25 cellular contexts compared by ENCODE assay signal in genomic region chr13:41597348-41598041, GRCh38.
A peak's percentile ranks its signal among the peaks of the same experiment; 100 is the strongest.
DNase-seq lines count a peak whose midpoint lies in the region; ATAC-seq and TF ChIP-seq lines count a peak whose summit lies in the region.
"Had no signal": no experiment of that assay in that cellular context is flagged by ENCODE, and none has a peak within 500 bp of the region (broad histone marks: within the 10 kb centered on the region; RNA-seq: fewer than 3 reads in every experiment).

No MANE protein-coding gene starts in this region.

- no peaks in the 10 kb centered on the region for H3K27me3 ChIP-seq in CD8-positive, alpha-beta memory T cell (ENCODE audit: insufficient read depth, low read length, poor library complexity, severe bottlenecking)

- H3K4me1 Mint-ChIP-seq in CD8-positive, alpha-beta memory T cell = peaks cover 11 to 23% (median 20%) of the 10 kb centered on the region in 3 donors
- peaks cover 34% of the 10 kb centered on the region for H3K4me1 Mint-ChIP-seq in HFFc6 (ENCODE audit: low read depth)
- H3K4me1 Mint-ChIP-seq in mesothelial cell of epicardium = peaks cover 23% of the 10 kb centered on the region
- peaks cover 5 to 16% (median 7%) of the 10 kb centered on the region in 4 donors for H3K4me1 Mint-ChIP-seq in naive thymus-derived CD8-positive, alpha-beta T cell

- peak overlapping the region in 6 of 8 donors; percentile 2 to 94 (median 68) for H3K27ac Mint-ChIP-seq in CD8-positive, alpha-beta memory T cell
- H3K27ac Mint-ChIP-seq in HFFc6 = peak overlapping the region; percentile 56
- peak overlapping the region; percentile 10 for H3K27ac Mint-ChIP-seq in mesothelial cell of epicardium
- peak overlapping the region in 3 of 10 donors; percentile 46 to 70 (median 49) for H3K27ac Mint-ChIP-seq in naive thymus-derived CD8-positive, alpha-beta T cell
- H3K27ac Mint-ChIP-seq: activated CD4-positive, alpha-beta memory T cell treated with anti-CD3 and anti-CD28 coated beads, Interleukin-2, amount 10 ng/mL, durations not matched to agents 7 days and 5 days; activated T-helper 2 cell treated with anti-CD3 and anti-CD28 coated beads, Interferon-gamma antibody, Interleukin-2, Interleukin-4, amounts not matched to agents 10 μg/mL and 5 μg/mL and 100 μg/mL, durations not matched to agents 14 hours and 24 hours and 36 hours; stimulated activated naive CD8-positive, alpha-beta T cell treated with anti-CD3 and anti-CD28 coated beads, Interleukin-15, Interleukin-2, amounts not matched to agents 100 ng/mL and 50 ng/mL, for 24 hours had no signal

- CTCF ChIA-PET in CD8-positive, alpha-beta memory T cell (lab: Charles Lee) = no interaction called here

- no peak overlapping the region for H3K4me3 ChIP-seq in CD8-positive, alpha-beta memory T cell (ENCODE audit: low read length)
- H3K4me3 ChIP-seq in choroid plexus epithelial cell (ENCODE audit: low read depth, low read length) = no peak overlapping the region
- H3K4me3 ChIP-seq: psoas muscle had no signal

- peaks cover 23 to 26% (median 26%) of the 10 kb centered on the region in 3 donors for H3K36me3 Mint-ChIP-seq in CD8-positive, alpha-beta memory T cell
- H3K36me3 Mint-ChIP-seq in HFFc6 (ENCODE audit: low read depth) = peaks cover 20% of the 10 kb centered on the region
- peaks cover 17% of the 10 kb centered on the region for H3K36me3 Mint-ChIP-seq in mesothelial cell of epicardium
- peaks cover 14 to 26% (median 17%) of the 10 kb centered on the region in 3 donors for H3K36me3 Mint-ChIP-seq in naive thymus-derived CD8-positive, alpha-beta T cell

- no peaks in the 10 kb centered on the region for H3K27me3 Mint-ChIP-seq in CD8-positive, alpha-beta memory T cell
- H3K27me3 Mint-ChIP-seq in HFFc6 (ENCODE audit: insufficient read depth) = no peaks in the 10 kb centered on the region; the same call in 1 of the 2 replicates
- H3K27me3 Mint-ChIP-seq in mesothelial cell of epicardium (ENCODE audit: low read depth) = no peaks in the 10 kb centered on the region
- H3K27me3 Mint-ChIP-seq in naive thymus-derived CD8-positive, alpha-beta T cell = no peaks in the 10 kb centered on the region
- H3K27me3 Mint-ChIP-seq: activated CD4-positive, alpha-beta memory T cell treated with anti-CD3 and anti-CD28 coated beads, Interleukin-2, amount 10 ng/mL, durations not matched to agents 7 days and 5 days; activated naive CD8-positive, alpha-beta T cell treated with anti-CD3 and anti-CD28 coated beads, Interleukin-2, amount 10 ng/mL, durations not matched to agents 7 days and 5 days; stimulated activated naive CD8-positive, alpha-beta T cell treated with anti-CD3 and anti-CD28 coated beads, Interleukin-15, Interleukin-2, amounts not matched to agents 100 ng/mL and 50 ng/mL, for 24 hours; T-helper 17 cell had no signal

- H3K4me1 ChIP-seq in CD8-positive, alpha-beta memory T cell (ENCODE audit: insufficient read depth, low read length) = no peaks in the 10 kb centered on the region
- H3K4me1 ChIP-seq: psoas muscle had no signal

- no peak overlapping the region for H3K4me3 Mint-ChIP-seq in CD8-positive, alpha-beta memory T cell
- H3K4me3 Mint-ChIP-seq in HFFc6 = no peak overlapping the region
- H3K4me3 Mint-ChIP-seq in mesothelial cell of epicardium = no peak overlapping the region
- no peak overlapping the region for H3K4me3 Mint-ChIP-seq in naive thymus-derived CD8-positive, alpha-beta T cell
- H3K4me3 Mint-ChIP-seq: activated CD4-positive, alpha-beta memory T cell treated with anti-CD3 and anti-CD28 coated beads, Interleukin-2, amount 10 ng/mL, durations not matched to agents 7 days and 5 days; activated naive CD8-positive, alpha-beta T cell treated with anti-CD3 and anti-CD28 coated beads, Interleukin-2, amount 10 ng/mL, durations not matched to agents 7 days and 5 days; stimulated activated naive CD8-positive, alpha-beta T cell treated with anti-CD3 and anti-CD28 coated beads, Interleukin-15, Interleukin-2, amounts not matched to agents 100 ng/mL and 50 ng/mL, for 24 hours; T-helper 17 cell had no signal

- POLR2A ChIA-PET in CD8-positive, alpha-beta memory T cell (lab: Charles Lee) = no interaction called here
- POLR2A ChIA-PET in naive thymus-derived CD8-positive, alpha-beta T cell (lab: Charles Lee) = no interaction called here

- no peaks in the 10 kb centered on the region for H3K9me3 ChIP-seq in CD8-positive, alpha-beta memory T cell (ENCODE audit: low read length)
- H3K9me3 ChIP-seq: Caco-2, psoas muscle had no signal

- H3K27ac ChIP-seq in CD8-positive, alpha-beta memory T cell (ENCODE audit: low read depth, low read length) = no peak overlapping the region
- H3K27ac ChIP-seq: psoas muscle had no signal

- TF ChIP-seq CTCF in HFFc6 (IDR thresholded peaks at IDR 0.05) (no peak), choroid plexus epithelial cell (conservative IDR thresholded peaks at IDR 0.05; ENCODE audit: low read depth, low read length) (no peak), mesothelial cell of epicardium (IDR thresholded peaks at IDR 0.05; ENCODE audit: unreplicated experiment) (no peak)

- H3K36me3 ChIP-seq in CD8-positive, alpha-beta memory T cell (ENCODE audit: insufficient read depth, low read length) = no peaks in the 10 kb centered on the region

- ATAC-seq in naive thymus-derived CD8-positive, alpha-beta T cell = no peak
- ATAC-seq: left cardiac atrium, SK-N-SH treated with all-trans-retinoic acid at 6 μM for 48 hours, T-helper 17 cell had no signal

- no peak for DNase-seq in CD8-positive, alpha-beta memory T cell
- peak; percentile 30 for DNase-seq in HFFc6
- DNase-seq in choroid plexus epithelial cell (ENCODE audit: low read depth) = peak; percentile 47
- no peak for DNase-seq in mesothelial cell of epicardium (ENCODE audit: low spot score in 2 of 2, unreplicated experiment in 2 of 2)
- DNase-seq in stimulated activated CD4-positive, alpha-beta T cell treated with anti-CD3 and anti-CD28 coated beads, Interleukin-1b, Interleukin-23, amount 100 ng/mL, for 48 hours = no peak
- DNase-seq in naive thymus-derived CD8-positive, alpha-beta T cell = no peak
- DNase-seq in NCI-H524 (lab: John Stamatoyannopoulos, UW) = no peak
- DNase-seq: ACHN; activated CD4-positive, alpha-beta memory T cell treated with anti-CD3 and anti-CD28 coated beads, Interleukin-2, amount 10 ng/mL, durations not matched to agents 7 days and 5 days; activated CD4-positive, CD25-positive, alpha-beta regulatory T cell treated with anti-CD3 and anti-CD28 coated beads, Interleukin-2, amount 50 U/mL, for 72 hours; activated naive CD8-positive, alpha-beta T cell treated with anti-CD3 and anti-CD28 coated beads, Interleukin-2, amount 10 ng/mL, durations not matched to agents 7 days and 5 days; Caco-2; DMS79 treated with DMSO at 0.1 percent for 48 hours; KG1; left cardiac atrium; MV-4-11; NCI-H1436 treated with DMSO at 0.1 percent for 48 hours; NCI-H2107; NCI-H446 treated with DMSO at 0.1 percent for 48 hours; nucleus accumbens; psoas muscle; T-helper 17 cell had no signal

- no peaks in the 10 kb centered on the region for H3K9me3 Mint-ChIP-seq in CD8-positive, alpha-beta memory T cell
- H3K9me3 Mint-ChIP-seq in HFFc6 (no peaks in the 10 kb centered on the region), mesothelial cell of epicardium (no peaks in the 10 kb centered on the region)
- H3K9me3 Mint-ChIP-seq in naive thymus-derived CD8-positive, alpha-beta T cell = no peaks in the 10 kb centered on the region
- H3K9me3 Mint-ChIP-seq: activated CD4-positive, alpha-beta memory T cell treated with anti-CD3 and anti-CD28 coated beads, Interleukin-2, amount 10 ng/mL, durations not matched to agents 7 days and 5 days; activated naive CD8-positive, alpha-beta T cell treated with anti-CD3 and anti-CD28 coated beads, Interleukin-2, amount 10 ng/mL, durations not matched to agents 7 days and 5 days; activated T-helper 2 cell treated with anti-CD3 and anti-CD28 coated beads, Interferon-gamma antibody, Interleukin-2, Interleukin-4, amounts not matched to agents 10 μg/mL and 5 μg/mL and 100 μg/mL, durations not matched to agents 14 hours and 24 hours and 36 hours; stimulated activated naive CD8-positive, alpha-beta T cell treated with anti-CD3 and anti-CD28 coated beads, Interleukin-15, Interleukin-2, amounts not matched to agents 100 ng/mL and 50 ng/mL, for 24 hours had no signal

Comparison
In these comparisons a context has a peak if more than half of its experiments do, and no peak if none do; other contexts are left out.
1. DNase-seq: peak in HFFc6 (single experiment) and choroid plexus epithelial cell (single experiment); none in CD8-positive, alpha-beta memory T cell (0 of 5), mesothelial cell of epicardium (0 of 2), stimulated activated CD4-positive, alpha-beta T cell treated with anti-CD3 and anti-CD28 coated beads, Interleukin-1b, Interleukin-23, amount 100 ng/mL, for 48 hours (single experiment), naive thymus-derived CD8-positive, alpha-beta T cell (0 of 10) and NCI-H524 (0 of 2).